1 cellular context compared by ENCODE assay signal in the genomic region with DNA sequence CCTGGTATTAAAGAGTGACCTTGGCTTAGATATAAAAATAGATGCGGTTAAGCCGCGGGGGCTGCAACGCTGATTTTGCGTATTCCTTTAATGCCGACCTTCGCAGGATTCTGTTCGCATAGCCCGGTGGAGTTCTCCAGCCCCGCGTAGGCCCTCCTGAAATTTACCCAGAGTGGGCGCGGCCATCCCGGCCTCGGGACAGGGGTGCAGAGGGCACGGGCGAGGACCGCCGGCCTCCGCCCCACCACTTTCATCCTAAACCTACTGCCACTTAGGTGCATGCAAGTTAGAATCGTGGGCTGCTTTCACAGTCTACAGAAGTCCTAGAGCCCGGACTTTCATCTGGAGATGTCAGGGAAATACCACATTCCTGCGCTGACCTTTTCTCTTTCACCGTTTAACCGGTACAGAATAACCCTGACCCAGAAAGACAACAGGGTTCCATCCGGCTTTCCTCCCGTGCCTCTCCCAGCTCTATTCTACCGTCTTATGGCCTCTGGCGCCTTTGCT.
TF ChIP-seq lines count a peak whose summit lies in the region.

No MANE protein-coding gene starts in this region.

TF ChIP-seq in HEK293, 187 proteins besides CTCF, POLR2A, EP300 and RAD21 (continued from another document):
- TF ChIP-seq, protein P1, sequence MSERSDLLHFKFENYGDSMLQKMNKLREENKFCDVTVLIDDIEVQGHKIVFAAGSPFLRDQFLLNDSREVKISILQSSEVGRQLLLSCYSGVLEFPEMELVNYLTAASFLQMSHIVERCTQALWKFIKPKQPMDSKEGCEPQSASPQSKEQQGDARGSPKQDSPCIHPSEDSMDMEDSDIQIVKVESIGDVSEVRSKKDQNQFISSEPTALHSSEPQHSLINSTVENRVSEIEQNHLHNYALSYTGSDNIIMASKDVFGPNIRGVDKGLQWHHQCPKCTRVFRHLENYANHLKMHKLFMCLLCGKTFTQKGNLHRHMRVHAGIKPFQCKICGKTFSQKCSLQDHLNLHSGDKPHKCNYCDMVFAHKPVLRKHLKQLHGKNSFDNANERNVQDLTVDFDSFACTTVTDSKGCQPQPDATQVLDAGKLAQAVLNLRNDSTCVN (tag by site-specific recombination; optimal IDR thresholded peaks at IDR 0.05) = peak; percentile 32
- TF ChIP-seq, protein P2, sequence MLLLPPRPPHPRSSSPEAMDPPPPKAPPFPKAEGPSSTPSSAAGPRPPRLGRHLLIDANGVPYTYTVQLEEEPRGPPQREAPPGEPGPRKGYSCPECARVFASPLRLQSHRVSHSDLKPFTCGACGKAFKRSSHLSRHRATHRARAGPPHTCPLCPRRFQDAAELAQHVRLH (tag by site-specific recombination; IDR thresholded peaks at IDR 0.05) = no peak
- TF ChIP-seq ZNF133 (tag by site-specific recombination; IDR thresholded peaks at IDR 0.05) (no peak), ZFHX2 (tag by site-specific recombination; conservative IDR thresholded peaks at IDR 0.05) (0 out of 2 replicates have a peak, but pooled peaks have one; percentile 14), KLF7 (tag by site-specific recombination; IDR thresholded peaks at IDR 0.05; ENCODE audit: borderline replicate concordance) (no peak), ZBTB8A (tag by site-specific recombination; IDR thresholded peaks at IDR 0.05) (peak; percentile 88), ZXDB (tag by site-specific recombination; IDR thresholded peaks at IDR 0.05) (0 out of 2 replicates have a peak, but pooled peaks have one; percentile 14), ZBTB20 (tag by site-specific recombination; IDR thresholded peaks at IDR 0.05) (peak; percentile 50), TCF7L2 (IDR thresholded peaks at IDR 0.05; ENCODE audit: borderline replicate concordance, low read depth, low read length) (no peak), ZNF394 (tag by site-specific recombination; IDR thresholded peaks at IDR 0.05; ENCODE audit: borderline replicate concordance) (no peak), ZNF600 (tag by site-specific recombination; IDR thresholded peaks at IDR 0.05) (no peak), ZNF596 (tag by site-specific recombination; IDR thresholded peaks at IDR 0.05) (no peak), ZNF514 (tag by site-specific recombination; IDR thresholded peaks at IDR 0.05) (no peak)
- TF ChIP-seq, protein P3, sequence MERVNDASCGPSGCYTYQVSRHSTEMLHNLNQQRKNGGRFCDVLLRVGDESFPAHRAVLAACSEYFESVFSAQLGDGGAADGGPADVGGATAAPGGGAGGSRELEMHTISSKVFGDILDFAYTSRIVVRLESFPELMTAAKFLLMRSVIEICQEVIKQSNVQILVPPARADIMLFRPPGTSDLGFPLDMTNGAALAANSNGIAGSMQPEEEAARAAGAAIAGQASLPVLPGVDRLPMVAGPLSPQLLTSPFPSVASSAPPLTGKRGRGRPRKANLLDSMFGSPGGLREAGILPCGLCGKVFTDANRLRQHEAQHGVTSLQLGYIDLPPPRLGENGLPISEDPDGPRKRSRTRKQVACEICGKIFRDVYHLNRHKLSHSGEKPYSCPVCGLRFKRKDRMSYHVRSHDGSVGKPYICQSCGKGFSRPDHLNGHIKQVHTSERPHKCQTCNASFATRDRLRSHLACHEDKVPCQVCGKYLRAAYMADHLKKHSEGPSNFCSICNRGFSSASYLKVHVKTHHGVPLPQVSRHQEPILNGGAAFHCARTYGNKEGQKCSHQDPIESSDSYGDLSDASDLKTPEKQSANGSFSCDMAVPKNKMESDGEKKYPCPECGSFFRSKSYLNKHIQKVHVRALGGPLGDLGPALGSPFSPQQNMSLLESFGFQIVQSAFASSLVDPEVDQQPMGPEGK (tag by site-specific recombination; IDR thresholded peaks at IDR 0.05) = peak; percentile 23; the same call in 1 of the 2 replicates
- TF ChIP-seq, protein P4, sequence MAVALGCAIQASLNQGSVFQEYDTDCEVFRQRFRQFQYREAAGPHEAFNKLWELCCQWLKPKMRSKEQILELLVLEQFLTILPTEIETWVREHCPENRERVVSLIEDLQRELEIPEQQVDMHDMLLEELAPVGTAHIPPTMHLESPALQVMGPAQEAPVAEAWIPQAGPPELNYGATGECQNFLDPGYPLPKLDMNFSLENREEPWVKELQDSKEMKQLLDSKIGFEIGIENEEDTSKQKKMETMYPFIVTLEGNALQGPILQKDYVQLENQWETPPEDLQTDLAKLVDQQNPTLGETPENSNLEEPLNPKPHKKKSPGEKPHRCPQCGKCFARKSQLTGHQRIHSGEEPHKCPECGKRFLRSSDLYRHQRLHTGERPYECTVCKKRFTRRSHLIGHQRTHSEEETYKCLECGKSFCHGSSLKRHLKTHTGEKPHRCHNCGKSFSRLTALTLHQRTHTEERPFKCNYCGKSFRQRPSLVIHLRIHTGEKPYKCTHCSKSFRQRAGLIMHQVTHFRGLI (tag by site-specific recombination; IDR thresholded peaks at IDR 0.05) = peak; percentile 39; the same call in 1 of the 2 replicates
- TF ChIP-seq, protein P5, sequence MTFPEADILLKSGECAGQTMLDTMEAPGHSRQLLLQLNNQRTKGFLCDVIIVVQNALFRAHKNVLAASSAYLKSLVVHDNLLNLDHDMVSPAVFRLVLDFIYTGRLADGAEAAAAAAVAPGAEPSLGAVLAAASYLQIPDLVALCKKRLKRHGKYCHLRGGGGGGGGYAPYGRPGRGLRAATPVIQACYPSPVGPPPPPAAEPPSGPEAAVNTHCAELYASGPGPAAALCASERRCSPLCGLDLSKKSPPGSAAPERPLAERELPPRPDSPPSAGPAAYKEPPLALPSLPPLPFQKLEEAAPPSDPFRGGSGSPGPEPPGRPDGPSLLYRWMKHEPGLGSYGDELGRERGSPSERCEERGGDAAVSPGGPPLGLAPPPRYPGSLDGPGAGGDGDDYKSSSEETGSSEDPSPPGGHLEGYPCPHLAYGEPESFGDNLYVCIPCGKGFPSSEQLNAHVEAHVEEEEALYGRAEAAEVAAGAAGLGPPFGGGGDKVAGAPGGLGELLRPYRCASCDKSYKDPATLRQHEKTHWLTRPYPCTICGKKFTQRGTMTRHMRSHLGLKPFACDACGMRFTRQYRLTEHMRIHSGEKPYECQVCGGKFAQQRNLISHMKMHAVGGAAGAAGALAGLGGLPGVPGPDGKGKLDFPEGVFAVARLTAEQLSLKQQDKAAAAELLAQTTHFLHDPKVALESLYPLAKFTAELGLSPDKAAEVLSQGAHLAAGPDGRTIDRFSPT (tag by site-specific recombination; IDR thresholded peaks at IDR 0.05) = peak; percentile 40; the same call in 1 of the 2 replicates
